ENCODE assay signal across 13 cellular contexts in genomic region chr10:73589538-73590126, GRCh38. TPM values are rescaled to one million over a fixed set of nuclear protein-coding genes. Genes with fewer than 3 reads are reported as not detected.
DNase-seq lines count a peak whose midpoint lies in the region; ATAC-seq, FAIRE-seq and TF ChIP-seq lines count a peak whose summit lies in the region.
"Had no signal": no experiment of that assay in that cellular context is flagged by ENCODE, and none has a peak within 500 bp of the region (broad histone marks: within the 10 kb centered on the region; RNA-seq: fewer than 3 reads in every experiment).

No MANE protein-coding gene starts in this region.

- ATAC-seq in HG03342 (IDR thresholded peaks at IDR 0.05; ENCODE audit: unreplicated experiment) = no peak
- ATAC-seq: activated T-cell treated with anti-CD3 and anti-CD28 coated beads, Interleukin-2, amount 50 U/mL, for 4 hours; T-helper 17 cell had no signal

- FAIRE-seq in frontal cortex (lab: Jason Lieb, UNC) = peak; percentile 60
- FAIRE-seq: GM12892 had no signal

- H3K27ac Mint-ChIP-seq in osteocyte (ENCODE audit: unreplicated experiment) = no peak overlapping the region
- H3K27ac Mint-ChIP-seq: T-helper 17 cell had no signal

- H3K4me3 Mint-ChIP-seq in osteocyte (ENCODE audit: unreplicated experiment) = no peak overlapping the region
- H3K4me3 Mint-ChIP-seq: activated T-cell treated with anti-CD3 and anti-CD28 coated beads, Interleukin-2, amount 50 U/mL, for 4 hours; CD4-positive, CD25-positive, alpha-beta regulatory T cell; T-helper 17 cell had no signal

- no peak for TF ChIP-seq CTCF in osteocyte (IDR thresholded peaks at IDR 0.05)

- H3K27me3 Mint-ChIP-seq in osteocyte (ENCODE audit: unreplicated experiment) = no peaks in the 10 kb centered on the region
- H3K27me3 Mint-ChIP-seq: CD4-positive, CD25-positive, alpha-beta regulatory T cell; T-helper 17 cell had no signal

- H3K4me1 Mint-ChIP-seq in osteocyte (ENCODE audit: unreplicated experiment) = peaks cover 20% of the 10 kb centered on the region

- DNase-seq in COLO829 (ENCODE audit: low spot score) (peak; percentile 50), SK-MEL-5 (ENCODE audit: low read depth, low spot score) (peak; percentile 74), frontal cortex (ENCODE audit: low spot score in 2 of 2) (no peak), nucleus accumbens (lab: John Stamatoyannopoulos, UW) (peak in 43 of 56 donors; percentile 9 to 83 (median 58)), osteocyte (ENCODE audit: extremely low spot score, unreplicated experiment) (no peak), DMS79 (lab: John Stamatoyannopoulos, UW) (no peak), NCI-H748 treated with DMSO at 0.1 percent for 48 hours (lab: John Stamatoyannopoulos, UW) (no peak)
- DNase-seq: activated T-cell treated with anti-CD3 and anti-CD28 coated beads, Interleukin-2, amount 50 U/mL, for 4 hours; CD4-positive, CD25-positive, alpha-beta regulatory T cell; T-helper 17 cell had no signal

- in situ Hi-C loops in SK-MEL-5 (cut with HindIII; ENCODE audit: low pct_unique_long_range_greater_than_20kb, low sequenced_read_pairs) = no loop called here

- peaks cover 7% of the 10 kb centered on the region for H3K9me3 Mint-ChIP-seq in osteocyte (ENCODE audit: unreplicated experiment)
- H3K9me3 Mint-ChIP-seq: activated T-cell treated with anti-CD3 and anti-CD28 coated beads, Interleukin-2, amount 50 U/mL, for 4 hours had no signal

- no peaks in the 10 kb centered on the region for H3K36me3 Mint-ChIP-seq in osteocyte (ENCODE audit: unreplicated experiment)

RNA-seq across cellular contexts. Expression of gene USP54, which starts 1.5 kb away (rescaled TPM):
- 112 and 113 TPM in 2 replicates for total RNA-seq in SK-MEL-5 (2014; rRNA removed; shearing (Covaris generic))
- polyA plus RNA-seq in SK-MEL-5 (2015; cell fraction: cytosol; rRNA removed) = 46.2 and 69.4 TPM in 2 replicates
- 169 and 224 TPM in 2 replicates for polyA plus RNA-seq in SK-MEL-5 (2015; cell fraction: nucleus; rRNA removed)
- total RNA-seq in frontal cortex (32.6 TPM), osteocyte (9.4 and 11.2 TPM in 2 replicates)

RNA-seq across cellular contexts. Expression of gene MYOZ1, which starts 51.6 kb away (rescaled TPM):
- total RNA-seq in SK-MEL-5 (2014; rRNA removed; shearing (Covaris generic)) = 0.21 TPM in 1 of 2 replicates, not detected in the other
- polyA plus RNA-seq in SK-MEL-5 (2015; cell fraction: cytosol; rRNA removed) = not detected in 2 replicates
- not detected in 2 replicates for polyA plus RNA-seq in SK-MEL-5 (2015; cell fraction: nucleus; rRNA removed)
- total RNA-seq in frontal cortex = 0.41 TPM
- 0.59 and 0.78 TPM in 2 replicates for total RNA-seq in osteocyte
- total RNA-seq: activated T-cell treated with anti-CD3 and anti-CD28 coated beads, Interleukin-2, amount 50 U/mL, for 4 hours; CD4-positive, CD25-positive, alpha-beta regulatory T cell; mononuclear cell; T-helper 17 cell had no signal
- polyA plus RNA-seq: CD4-positive, CD25-positive, alpha-beta regulatory T cell had no signal

Comparison
In these comparisons a context has a peak if more than half of its experiments do, and no peak if none do; other contexts are left out.
1. DNase-seq: peak in COLO829 (single experiment), SK-MEL-5 (single experiment) and nucleus accumbens (43 of 56); none in frontal cortex (0 of 2), osteocyte (single experiment), DMS79 (single experiment) and NCI-H748 treated with DMSO at 0.1 percent for 48 hours (single experiment).